ENCODE assay signal across 9 cellular contexts in genomic region chr17:57852041-57852954, GRCh38. TPM values are rescaled to one million over a fixed set of nuclear protein-coding genes. Genes with fewer than 3 reads are reported as not detected.
DNase-seq lines count a peak whose midpoint lies in the region; ATAC-seq and TF ChIP-seq lines count a peak whose summit lies in the region.
"Had no signal": no experiment of that assay in that cellular context is flagged by ENCODE, and none has a peak within 500 bp of the region (broad histone marks: within the 10 kb centered on the region; RNA-seq: fewer than 3 reads in every experiment).

No MANE protein-coding gene starts in this region.

- WGBS in gastroesophageal sphincter (ENCODE audit: low coverage in 1 of 2), 2 donors: 20 to 53% methylated on average over 4 to 6 of the region's 10 CpGs

- no peaks in the 10 kb centered on the region for H3K9me3 Mint-ChIP-seq in Caco-2 (ENCODE audit: unreplicated experiment)
- H3K9me3 Mint-ChIP-seq in progenitor cell of endocrine pancreas (ENCODE audit: low read depth): no peaks in the 10 kb centered on the region

- DNase-seq in Caco-2: no peak
- DNase-seq in MV-4-11 (lab: John Stamatoyannopoulos, UW): peak; percentile 12
- DNase-seq in progenitor cell of endocrine pancreas (ENCODE audit: low spot score, unreplicated experiment): no peak
- DNase-seq in AG08395 (ENCODE audit: low spot score): no peak
- DNase-seq in anterior cingulate cortex (lab: John Stamatoyannopoulos, UW): no peak
- DNase-seq in 8988T: no peak
- DNase-seq: NCI-H1694 had no signal

- H3K36me3 ChIP-seq in Caco-2 (ENCODE audit: control insufficient read depth, insufficient read depth, low read length): no peaks in the 10 kb centered on the region
- peaks cover 0 to 12% of the 10 kb centered on the region in 2 donors for H3K36me3 ChIP-seq in gastroesophageal sphincter

- TF ChIP-seq CTCF in Caco-2 (IDR thresholded peaks at IDR 0.05; ENCODE audit: insufficient read depth in 1 of 2, low read depth in 1 of 2, low read length in 1 of 2, severe bottlenecking in 1 of 2, unreplicated experiment in 1 of 2) (no peak), gastroesophageal sphincter (IDR thresholded peaks at IDR 0.05) (no peak), progenitor cell of endocrine pancreas (IDR thresholded peaks at IDR 0.05; ENCODE audit: unreplicated experiment) (no peak)

- intact Hi-C loops in Caco-2 (cut with micrococcal nuclease; ENCODE audit: unreplicated experiment): no loop called here

- H3K27me3 Mint-ChIP-seq in Caco-2 (ENCODE audit: insufficient read depth, unreplicated experiment) (no peaks in the 10 kb centered on the region), progenitor cell of endocrine pancreas (no peaks in the 10 kb centered on the region)

- H3K27ac ChIP-seq in gastroesophageal sphincter: peak overlapping the region; percentile 91 to 98 (median 92)

- BruUV-seq in Caco-2 (replicated peaks; lab: Mats Ljungman, UMichigan): no TSS peak

- H3K27ac Mint-ChIP-seq in Caco-2 (ENCODE audit: unreplicated experiment) (peak overlapping the region; percentile 69), progenitor cell of endocrine pancreas (peak overlapping the region; percentile 92)

- peaks cover 18% of the 10 kb centered on the region for H3K36me3 Mint-ChIP-seq in Caco-2 (ENCODE audit: insufficient read depth, unreplicated experiment)
- no peaks in the 10 kb centered on the region for H3K36me3 Mint-ChIP-seq in progenitor cell of endocrine pancreas (ENCODE audit: insufficient read depth)

- no peak for TF ChIP-seq EP300 in gastroesophageal sphincter (IDR thresholded peaks at IDR 0.05)

- H3K4me3 Mint-ChIP-seq in Caco-2 (ENCODE audit: unreplicated experiment) (peak overlapping the region; percentile 92), progenitor cell of endocrine pancreas (ENCODE audit: low read depth) (peak overlapping the region; percentile 64)

- TF ChIP-seq POLR2A in gastroesophageal sphincter (IDR thresholded peaks at IDR 0.05): no peak

- peaks cover 31% of the 10 kb centered on the region for H3K4me1 Mint-ChIP-seq in Caco-2 (ENCODE audit: low read depth, unreplicated experiment)
- H3K4me1 Mint-ChIP-seq in progenitor cell of endocrine pancreas (ENCODE audit: low read depth): peaks cover 34% of the 10 kb centered on the region

- no peak for ATAC-seq in gastroesophageal sphincter
- ATAC-seq in HG03135 (IDR thresholded peaks at IDR 0.05; ENCODE audit: unreplicated experiment): no peak

- H3K4me1 ChIP-seq in Caco-2 (peaks cover 33% of the 10 kb centered on the region), gastroesophageal sphincter (peaks cover 15 to 80% (median 32%) of the 10 kb centered on the region in 3 donors)

- H3K9me3 ChIP-seq in Caco-2 (no peaks in the 10 kb centered on the region), gastroesophageal sphincter (no peaks in the 10 kb centered on the region)

- H3K4me3 ChIP-seq in Caco-2 (ENCODE audit: low read depth, low read length): no peak overlapping the region
- no peak overlapping the region for H3K4me3 ChIP-seq in gastroesophageal sphincter

- H3K27me3 ChIP-seq in Caco-2 (replicated peaks; ENCODE audit: control insufficient read depth, insufficient read depth, low read length) (no peaks in the 10 kb centered on the region), gastroesophageal sphincter (no peaks in the 10 kb centered on the region)

- POLR2A ChIA-PET in Caco-2 (lab: Charles Lee): interaction anchor here (1.1 to 1.4 kb wide), 4 partner anchors 9 to 155 kb away, joined by 3 to 11 read pairs (median 6); partner anchors contain the start of genes CUEDC1 and SRSF1

- CTCF ChIA-PET in Caco-2 (lab: Charles Lee): interaction anchor here (0.6 to 1.9 kb wide), 8 partner anchors 9 to 180 kb away, joined by 3 to 10 read pairs (median 4); partner anchors contain the start of gene SRSF1

RNA-seq across cellular contexts. Expression of gene MRPS23, which starts 2.5 kb away (rescaled TPM):
- total RNA-seq in Caco-2 (2022) (72.9 and 75.1 TPM in 2 replicates), gastroesophageal sphincter (10 to 100 TPM; 23.0 to 24.8 (median 24.5) TPM), progenitor cell of endocrine pancreas (34.6 and 38.9 TPM in 2 replicates)
